1 cellular context compared by ENCODE assay signal in genomic region chr9:21381752-21382339, GRCh38.
A peak's percentile ranks its signal among the peaks of the same experiment; 100 is the strongest.
TF ChIP-seq lines count a peak whose summit lies in the region.

No MANE protein-coding gene starts in this region.

TF ChIP-seq in GM12878, 131 proteins besides CTCF, POLR2A, EP300 and RAD21 (continued from another document and continues in another):
- TF ChIP-seq IRF5 (IDR thresholded peaks at IDR 0.05; ENCODE audit: borderline replicate concordance) (no peak), SUPT20H (IDR thresholded peaks at IDR 0.05; ENCODE audit: borderline replicate concordance, control insufficient read depth, low read depth, low read length) (no peak), ZNF687 (IDR thresholded peaks at IDR 0.05) (no peak), NR2F1 (conservative IDR thresholded peaks at IDR 0.05) (no peak; the same call in 1 of the 2 replicates), TCF7 (IDR thresholded peaks at IDR 0.05; ENCODE audit: borderline replicate concordance) (no peak; the same call in 1 of the 2 replicates), ZNF217 (IDR thresholded peaks at IDR 0.05) (peak; percentile 53; the same call in 1 of the 2 replicates), SKIL (IDR thresholded peaks at IDR 0.05; ENCODE audit: low read depth, poor library complexity, severe bottlenecking) (peak; percentile 92), SP1 (IDR thresholded peaks at IDR 0.05; ENCODE audit: low read depth, low read length) (no peak), MYC (IDR thresholded peaks at IDR 0.05; ENCODE audit: insufficient read depth, insufficient read length, insufficient replicate concordance, low read length, severe bottlenecking) (no peak), CUX1 (IDR thresholded peaks at IDR 0.05; ENCODE audit: insufficient replicate concordance, low read depth, low read length) (peak; percentile 92), RELB (IDR thresholded peaks at IDR 0.05; ENCODE audit: low read depth) (peak; percentile 100), ZNF274 (IDR thresholded peaks at IDR 0.05; ENCODE audit: insufficient read depth, insufficient read length) (no peak), TARDBP (IDR thresholded peaks at IDR 0.05; ENCODE audit: borderline replicate concordance) (no peak), NFXL1 (IDR thresholded peaks at IDR 0.05; ENCODE audit: borderline replicate concordance) (no peak), BCL3 (IDR thresholded peaks at IDR 0.05; ENCODE audit: borderline replicate concordance, insufficient read depth, low read depth, low read length, poor library complexity, severe bottlenecking) (peak; percentile 51), TAF1 (IDR thresholded peaks at IDR 0.05; ENCODE audit: borderline replicate concordance, low read depth, low read length) (no peak), MTA3 (IDR thresholded peaks at IDR 0.05; ENCODE audit: borderline replicate concordance, low read length) (peak; percentile 51; the same call in 1 of the 2 replicates), PAX8 (IDR thresholded peaks at IDR 0.05) (no peak), BMI1 (IDR thresholded peaks at IDR 0.05; ENCODE audit: borderline replicate concordance) (peak; percentile 84), CEBPZ (IDR thresholded peaks at IDR 0.05; ENCODE audit: low read depth, low read length) (no peak), HDAC6 (IDR thresholded peaks at IDR 0.05; ENCODE audit: unreplicated experiment) (no peak), SMC3 (IDR thresholded peaks at IDR 0.05; ENCODE audit: borderline replicate concordance, low read length) (0 out of 2 replicates have a peak, but pooled peaks have one; percentile 3), ZBTB40 (IDR thresholded peaks at IDR 0.05; ENCODE audit: borderline replicate concordance) (no peak), PML (IDR thresholded peaks at IDR 0.05; ENCODE audit: low read length) (peak; percentile 76; the same call in 1 of the 2 replicates), ZBED1 (IDR thresholded peaks at IDR 0.05; ENCODE audit: borderline replicate concordance) (peak; percentile 84), YY1 (IDR thresholded peaks at IDR 0.05; ENCODE audit: low read depth, low read length) (peak; percentile 52; the same call in 1 of the 2 replicates), ZSCAN29 (IDR thresholded peaks at IDR 0.05) (no peak)
